In genomic region chr22:20117656-20118571, GRCh38 we compare ENCODE assay signal across 6 cellular contexts. TPM values are rescaled to one million over a fixed set of nuclear protein-coding genes. Genes with fewer than 3 reads are reported as not detected.
DNase-seq lines count a peak whose midpoint lies in the region; ATAC-seq and TF ChIP-seq lines count a peak whose summit lies in the region.

No MANE protein-coding gene starts in this region.

- peaks cover 27 to 48% (median 47%) of the 10 kb centered on the region in 3 donors for H3K4me1 Mint-ChIP-seq in naive B cell

- peak overlapping the region; percentile 69 to 90 (median 86) for H3K4me3 Mint-ChIP-seq in naive B cell

- no peaks in the 10 kb centered on the region for H3K36me3 Mint-ChIP-seq in naive B cell

- no peaks in the 10 kb centered on the region for H3K27me3 Mint-ChIP-seq in naive B cell

- H3K4me3 ChIP-seq in astrocyte of the cerebellum (ENCODE audit: low read depth, low read length) = peak overlapping the region; percentile 94

- in situ Hi-C loops in astrocyte of the cerebellum (cut with HindIII; ENCODE audit: low sequenced_read_pairs) = no loop called here

- H3K27ac Mint-ChIP-seq in naive B cell = peak overlapping the region; percentile 36 to 91 (median 68)

- peak; percentile 32 for DNase-seq in MV-4-11 (lab: John Stamatoyannopoulos, UW)
- DNase-seq in astrocyte of the cerebellum (ENCODE audit: low read depth) = no peak
- peak; percentile 28 for DNase-seq in naive B cell
- no peak for DNase-seq in glomerular visceral epithelial cell (ENCODE audit: extremely low spot score)

- H3K9me3 Mint-ChIP-seq in naive B cell = no peaks in the 10 kb centered on the region

- no peak for TF ChIP-seq CTCF in astrocyte of the cerebellum (IDR thresholded peaks at IDR 0.05; ENCODE audit: low read depth, low read length, missing control alignments)

- ATAC-seq in GM19467 (IDR thresholded peaks at IDR 0.05; ENCODE audit: unreplicated experiment) = peak; percentile 9
- peak; percentile 17 to 25 for ATAC-seq in naive B cell (ENCODE audit: low read depth in 2 of 2)
- no peak for ATAC-seq in HG02610 (IDR thresholded peaks at IDR 0.05; ENCODE audit: unreplicated experiment)

RNA-seq across cellular contexts. Expression of gene TRMT2A, which starts 0.9 kb away (rescaled TPM):
- 10 to 100 TPM; 15.1 to 29.7 (median 21.3) TPM for polyA plus RNA-seq in naive B cell (ENCODE audit: low read depth in 6 of 6)

RNA-seq across cellular contexts. Expression of gene RANBP1, which starts 2.0 kb away (rescaled TPM):
- 100 to 1,000 TPM in 2 of 6 donors, 10 to 100 TPM in 4; 73.1 to 107 (median 91.0) TPM for polyA plus RNA-seq in naive B cell (ENCODE audit: low read depth in 6 of 6)

RNA-seq across cellular contexts. Expression of gene ZDHHC8, which starts 13.7 kb away (rescaled TPM):
- 1 to 10 TPM in 5 of 6 donors, under 1 TPM in 1; 0.56 to 4.4 (median 2.5) TPM for polyA plus RNA-seq in naive B cell (ENCODE audit: low read depth in 6 of 6)

RNA-seq across cellular contexts. Expression of gene CCDC188, which starts 32.9 kb away (rescaled TPM):
- not detected for polyA plus RNA-seq in naive B cell (ENCODE audit: low read depth in 6 of 6)

RNA-seq across cellular contexts. Expression of gene DGCR8, which starts 37.9 kb away (rescaled TPM):
- polyA plus RNA-seq in naive B cell (ENCODE audit: low read depth in 6 of 6) = 1 to 10 TPM in 5 of 6 donors, under 1 TPM in 1; 0.49 to 6.7 (median 2.3) TPM

Comparison
In these comparisons a context has a peak if more than half of its experiments do, and no peak if none do; other contexts are left out.
1. DNase-seq: peak in MV-4-11 (single experiment) and naive B cell (single experiment); none in astrocyte of the cerebellum (single experiment) and glomerular visceral epithelial cell (single experiment).